1 cellular context compared by ENCODE assay signal in genomic region chr1:110880708-110881374, GRCh38.
TF ChIP-seq lines count a peak whose summit lies in the region.

No MANE protein-coding gene starts in this region.

TF ChIP-seq in HEK293, 187 proteins besides CTCF, POLR2A, EP300 and RAD21 (continued from another document and continues in another):
- TF ChIP-seq ZNF221 (tag by site-specific recombination; IDR thresholded peaks at IDR 0.05; ENCODE audit: borderline replicate concordance) (no peak), KLF8 (tag by site-specific recombination; IDR thresholded peaks at IDR 0.05) (peak; percentile 68; the same call in 1 of the 2 replicates), ZNF341 (tag by site-specific recombination; IDR thresholded peaks at IDR 0.05; ENCODE audit: low read depth) (no peak), ZNF561 (tag by site-specific recombination; IDR thresholded peaks at IDR 0.05; ENCODE audit: borderline replicate concordance) (no peak), ZNF530 (tag by site-specific recombination; IDR thresholded peaks at IDR 0.05; ENCODE audit: low read depth) (no peak), ZNF138 (tag by site-specific recombination; IDR thresholded peaks at IDR 0.05; ENCODE audit: borderline replicate concordance) (no peak), INSM2 (tag by site-specific recombination; IDR thresholded peaks at IDR 0.05) (peak; percentile 74; the same call in 1 of the 2 replicates), ZNF501 (tag by site-specific recombination; IDR thresholded peaks at IDR 0.05) (no peak), ZBTB21 (tag by site-specific recombination; IDR thresholded peaks at IDR 0.05) (no peak), WT1 (tag by site-specific recombination; IDR thresholded peaks at IDR 0.05) (peak; percentile 92), ZNF302 (tag by site-specific recombination; IDR thresholded peaks at IDR 0.05; ENCODE audit: low read depth) (no peak), GLIS1 (tag by site-specific recombination; IDR thresholded peaks at IDR 0.05) (no peak), ZNF398 (tag by site-specific recombination; IDR thresholded peaks at IDR 0.05) (0 out of 2 replicates have a peak, but pooled peaks have one; percentile 9), ZNF18 (tag by site-specific recombination; IDR thresholded peaks at IDR 0.05) (no peak), ZNF394 (tag by site-specific recombination; IDR thresholded peaks at IDR 0.05; ENCODE audit: borderline replicate concordance) (no peak), ZBTB17 (tag by site-specific recombination; IDR thresholded peaks at IDR 0.05) (peak; percentile 34; the same call in 1 of the 2 replicates), SP2 (tag by site-specific recombination; IDR thresholded peaks at IDR 0.05) (peak; percentile 23; the same call in 1 of the 2 replicates), ZNF785 (tag by site-specific recombination; IDR thresholded peaks at IDR 0.05) (no peak), ZNF670 (tag by site-specific recombination; IDR thresholded peaks at IDR 0.05; ENCODE audit: low read depth) (no peak), MEIS1 (CRISPR knock-in tag; IDR thresholded peaks at IDR 0.05; ENCODE audit: borderline replicate concordance) (no peak), ZNF184 (tag by site-specific recombination; IDR thresholded peaks at IDR 0.05) (peak; percentile 60; the same call in 1 of the 2 replicates), ZXDB (tag by site-specific recombination; IDR thresholded peaks at IDR 0.05) (no peak), ZNF626 (tag by site-specific recombination; IDR thresholded peaks at IDR 0.05) (no peak), KLF10 (tag by site-specific recombination; IDR thresholded peaks at IDR 0.05) (peak; percentile 40; the same call in 1 of the 2 replicates), ZNF133 (tag by site-specific recombination; IDR thresholded peaks at IDR 0.05) (no peak), ZNF776 (tag by site-specific recombination; IDR thresholded peaks at IDR 0.05; ENCODE audit: borderline replicate concordance) (no peak), SCRT2 (tag by site-specific recombination; IDR thresholded peaks at IDR 0.05) (no peak), ZSCAN5A (tag by site-specific recombination; IDR thresholded peaks at IDR 0.05) (no peak), ZSCAN23 (tag by site-specific recombination; IDR thresholded peaks at IDR 0.05) (peak; percentile 61; the same call in 1 of the 2 replicates), SP7 (tag by site-specific recombination; IDR thresholded peaks at IDR 0.05) (peak; percentile 63), ZNF488 (tag by site-specific recombination; IDR thresholded peaks at IDR 0.05) (no peak), KLF7 (tag by site-specific recombination; IDR thresholded peaks at IDR 0.05; ENCODE audit: borderline replicate concordance) (no peak), ZNF473 (tag by site-specific recombination; IDR thresholded peaks at IDR 0.05) (no peak), SCRT1 (tag by site-specific recombination; IDR thresholded peaks at IDR 0.05; ENCODE audit: borderline replicate concordance) (no peak), HIC1 (tag by site-specific recombination; IDR thresholded peaks at IDR 0.05) (peak; percentile 78; the same call in 1 of the 2 replicates), YY2 (tag by site-specific recombination; IDR thresholded peaks at IDR 0.05) (no peak), ZNF555 (tag by site-specific recombination; conservative IDR thresholded peaks at IDR 0.05) (no peak), ZBTB26 (tag by site-specific recombination; optimal IDR thresholded peaks at IDR 0.05) (no peak), ZNF2 (tag by site-specific recombination; IDR thresholded peaks at IDR 0.05) (no peak), ZNF132 (tag by site-specific recombination; IDR thresholded peaks at IDR 0.05; ENCODE audit: borderline replicate concordance) (no peak), ZNF777 (tag by site-specific recombination; IDR thresholded peaks at IDR 0.05; ENCODE audit: borderline replicate concordance) (no peak), ZNF76 (tag by site-specific recombination; IDR thresholded peaks at IDR 0.05; ENCODE audit: borderline replicate concordance, low read depth) (peak; percentile 67; the same call in 1 of the 2 replicates), ZBTB1 (tag by site-specific recombination; IDR thresholded peaks at IDR 0.05) (no peak), ZNF600 (tag by site-specific recombination; IDR thresholded peaks at IDR 0.05) (0 out of 2 replicates have a peak, but pooled peaks have one; percentile 34), ZNF266 (tag by site-specific recombination; IDR thresholded peaks at IDR 0.05; ENCODE audit: low read depth) (no peak), ZNF629 (tag by site-specific recombination; IDR thresholded peaks at IDR 0.05) (peak; percentile 92), ZNF596 (tag by site-specific recombination; IDR thresholded peaks at IDR 0.05) (no peak), ZBTB10 (tag by site-specific recombination; IDR thresholded peaks at IDR 0.05) (no peak), ZNF223 (tag by site-specific recombination; IDR thresholded peaks at IDR 0.05) (no peak), ZNF292 (tag by site-specific recombination; IDR thresholded peaks at IDR 0.05; ENCODE audit: borderline replicate concordance, low read depth) (no peak), ZNF521 (tag by site-specific recombination; IDR thresholded peaks at IDR 0.05) (no peak), ZEB2 (tag by site-specific recombination; IDR thresholded peaks at IDR 0.05) (no peak), ZNF548 (tag by site-specific recombination; IDR thresholded peaks at IDR 0.05) (no peak), OVOL3 (tag by site-specific recombination; IDR thresholded peaks at IDR 0.05) (no peak), ZNF391 (tag by site-specific recombination; IDR thresholded peaks at IDR 0.05; ENCODE audit: borderline replicate concordance, low read depth) (peak; percentile 61; the same call in 1 of the 2 replicates), MZF1 (tag by site-specific recombination; IDR thresholded peaks at IDR 0.05; ENCODE audit: borderline replicate concordance) (no peak), ZNF830 (tag by site-specific recombination; IDR thresholded peaks at IDR 0.05; ENCODE audit: low read depth) (no peak), ZNF211 (tag by site-specific recombination; IDR thresholded peaks at IDR 0.05; ENCODE audit: low read depth) (no peak), ZNF121 (tag by site-specific recombination; IDR thresholded peaks at IDR 0.05) (no peak), ZNF768 (tag by site-specific recombination; IDR thresholded peaks at IDR 0.05) (no peak)
